Comparison of ENCODE assay signal across 1 cellular context in the genomic region with DNA sequence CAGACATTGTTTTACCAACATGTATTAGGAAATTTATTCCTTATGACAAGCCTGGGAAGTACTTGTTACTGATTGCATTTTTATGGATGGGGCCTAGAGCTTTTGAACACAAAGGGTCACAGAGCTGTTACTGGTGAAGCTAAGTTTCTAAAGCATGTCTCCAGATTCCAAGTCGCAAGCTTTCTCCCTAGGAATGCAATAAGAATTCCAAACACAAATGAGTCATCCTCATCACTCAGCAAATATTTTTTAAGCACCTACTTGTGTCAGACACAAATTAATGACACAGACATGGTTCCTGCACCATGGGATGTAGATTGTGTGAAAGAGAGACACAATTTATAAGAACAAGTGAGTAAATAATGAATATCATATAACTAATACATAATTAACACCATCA.
TF ChIP-seq lines count a peak whose summit lies in the region.

No MANE protein-coding gene starts in this region.

TF ChIP-seq in Ishikawa, 13 proteins besides CTCF, POLR2A, EP300 and RAD21 (continued from another document):
- TF ChIP-seq, protein P1, sequence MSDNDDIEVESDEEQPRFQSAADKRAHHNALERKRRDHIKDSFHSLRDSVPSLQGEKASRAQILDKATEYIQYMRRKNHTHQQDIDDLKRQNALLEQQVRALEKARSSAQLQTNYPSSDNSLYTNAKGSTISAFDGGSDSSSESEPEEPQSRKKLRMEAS (IDR thresholded peaks at IDR 0.05) = peak; percentile 37; the same call in 1 of the 2 replicates
- TF ChIP-seq YY1 (IDR thresholded peaks at IDR 0.05; ENCODE audit: low read depth) (no peak), EGR1 (IDR thresholded peaks at IDR 0.05) (no peak)
